17 cellular contexts compared by ENCODE assay signal in the genomic region with DNA sequence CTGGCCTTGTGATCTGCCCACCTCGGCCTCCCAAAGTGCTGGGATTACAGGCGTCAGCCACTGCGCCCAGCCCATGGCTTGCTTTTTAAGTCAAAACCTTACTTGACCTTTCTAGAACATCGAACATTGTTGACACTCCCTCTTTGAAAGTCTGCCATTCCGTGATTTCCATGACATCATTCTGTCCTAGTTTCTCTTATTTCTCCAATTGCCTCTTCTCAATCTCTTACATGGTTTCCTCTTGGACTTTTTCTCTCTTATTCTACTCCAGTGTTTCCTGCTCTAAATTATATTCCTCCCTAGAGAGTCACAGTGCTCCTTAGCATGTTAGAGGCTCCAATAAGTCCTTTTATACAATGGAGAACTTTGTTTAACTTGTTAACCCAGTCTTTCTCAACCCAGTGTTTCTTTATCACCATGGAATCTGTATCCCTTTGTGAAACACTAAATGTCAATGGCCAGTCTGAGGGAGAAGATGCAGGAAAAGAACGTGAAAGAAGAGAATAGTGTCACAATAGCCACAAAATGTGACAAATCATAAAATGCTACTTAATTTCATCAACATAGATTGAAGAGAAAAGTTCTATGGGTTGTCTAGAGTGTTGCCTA.
"Had no signal": no experiment of that assay in that cellular context is flagged by ENCODE, and none has a peak within 500 bp of the region (broad histone marks: within the 10 kb centered on the region; RNA-seq: fewer than 3 reads in every experiment).

No MANE protein-coding gene starts in this region.

- H3K9me3 Mint-ChIP-seq: activated CD4-positive, alpha-beta T cell treated with anti-CD3 and anti-CD28 coated beads, Interleukin-2, amount 10 ng/mL, durations not matched to agents 7 days and 5 days; activated T-helper 1 cell treated with anti-CD3 and anti-CD28 coated beads, Interleukin-12 subunit alpha, Interleukin-12 subunit beta, Interleukin-2, Interleukin-4 antibody, amounts not matched to agents 30 ng/mL and 10 ng/mL and 1 ng/mL, durations not matched to agents 14 hours and 24 hours and 36 hours; naive B cell had no signal

- H3K36me3 Mint-ChIP-seq: naive B cell had no signal

- H3K27me3 ChIP-seq: ovary had no signal

- H3K9me3 ChIP-seq: ovary had no signal

- H3K4me1 Mint-ChIP-seq: activated CD4-positive, alpha-beta T cell treated with anti-CD3 and anti-CD28 coated beads, Interleukin-2, amount 10 ng/mL, durations not matched to agents 7 days and 5 days; naive B cell had no signal

- H3K27ac ChIP-seq: ovary had no signal

- H3K36me3 ChIP-seq: ovary had no signal

- DNase-seq: activated CD4-positive, alpha-beta T cell treated with anti-CD3 and anti-CD28 coated beads, Interleukin-2, amount 10 ng/mL, durations not matched to agents 7 days and 5 days; activated CD8-positive, alpha-beta memory T cell treated with anti-CD3 and anti-CD28 coated beads for 24 hours; anterior cingulate cortex; erythroblast; foreskin fibroblast; head of caudate nucleus; left colon; naive B cell; ovary; SHP77 treated with DMSO at 0.1 percent for 48 hours; stimulated activated CD4-positive, alpha-beta T cell treated with anti-CD3 and anti-CD28 coated beads, Interleukin-4, amount 100 ng/mL, for 4 hours; stimulated activated CD8-positive, alpha-beta memory T cell treated with anti-CD3 and anti-CD28 coated beads, Interleukin-4, amount 100 ng/mL, for 48 hours; stimulated activated naive CD4-positive, alpha-beta T cell treated with Interleukin-2 at 50 U/mL for 16 hours; substantia nigra; T-helper 2 cell had no signal

- H3K4me3 Mint-ChIP-seq: activated CD4-positive, alpha-beta T cell treated with anti-CD3 and anti-CD28 coated beads, Interleukin-2, amount 10 ng/mL, durations not matched to agents 7 days and 5 days; activated T-helper 1 cell treated with anti-CD3 and anti-CD28 coated beads, Interleukin-12 subunit alpha, Interleukin-12 subunit beta, Interleukin-2, Interleukin-4 antibody, amounts not matched to agents 30 ng/mL and 10 ng/mL and 1 ng/mL, durations not matched to agents 14 hours and 24 hours and 36 hours; naive B cell had no signal

- H3K4me3 ChIP-seq: ovary, skin epidermis had no signal

- H3K27ac Mint-ChIP-seq: activated CD4-positive, alpha-beta T cell treated with anti-CD3 and anti-CD28 coated beads, Interleukin-2, amount 10 ng/mL, durations not matched to agents 7 days and 5 days; activated T-helper 1 cell treated with anti-CD3 and anti-CD28 coated beads, Interleukin-12 subunit alpha, Interleukin-12 subunit beta, Interleukin-2, Interleukin-4 antibody, amounts not matched to agents 30 ng/mL and 10 ng/mL and 1 ng/mL, durations not matched to agents 14 hours and 24 hours and 36 hours had no signal

- H3K27me3 Mint-ChIP-seq: naive B cell had no signal

- ATAC-seq: left colon had no signal
